In the genomic region with DNA sequence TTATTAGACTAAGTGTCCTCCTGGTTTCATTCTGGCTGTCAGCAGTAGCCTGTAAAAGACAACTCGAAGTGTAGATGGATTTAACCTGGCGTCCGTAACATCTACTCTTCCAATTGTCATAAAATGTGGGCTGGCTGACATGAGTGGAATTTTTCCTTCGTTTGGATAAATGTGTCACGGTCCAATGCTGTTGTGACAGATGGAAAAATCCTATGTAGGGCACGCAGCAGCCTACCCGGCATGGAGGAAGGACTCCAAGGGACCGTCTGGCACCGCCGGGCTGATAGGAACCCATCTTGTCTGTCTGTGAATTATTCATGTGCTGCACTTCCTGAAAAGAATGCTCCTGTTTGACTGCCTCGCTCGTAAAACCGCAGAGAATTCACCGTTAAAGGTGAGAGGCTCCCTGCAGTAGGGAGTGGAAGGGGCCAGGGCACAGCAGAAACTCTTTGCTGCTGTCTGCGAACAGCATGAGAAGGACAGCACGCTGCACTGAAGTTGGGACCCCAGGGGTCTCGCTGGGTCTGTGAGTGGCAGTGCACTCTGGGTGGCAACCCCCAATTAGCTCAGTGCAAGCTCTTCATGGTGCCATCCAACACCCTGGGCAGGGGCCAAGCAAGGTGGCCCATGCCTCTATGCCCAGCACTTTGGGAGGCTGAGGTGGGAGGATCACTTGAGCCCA, we compare ENCODE assay signal across 9 cellular contexts. TPM values are rescaled to one million over a fixed set of nuclear protein-coding genes. Genes with fewer than 3 reads are reported as not detected.
DNase-seq lines count a peak whose midpoint lies in the region; ATAC-seq, FAIRE-seq and TF ChIP-seq lines count a peak whose summit lies in the region.
"Had no signal": no experiment of that assay in that cellular context is flagged by ENCODE, and none has a peak within 500 bp of the region (broad histone marks: within the 10 kb centered on the region; RNA-seq: fewer than 3 reads in every experiment).

No MANE protein-coding gene starts in this region.

- peaks cover 13% of the 10 kb centered on the region for H3K36me3 Mint-ChIP-seq in astrocyte (ENCODE audit: low read depth, unreplicated experiment)
- peaks cover 0 to 10% (median 0%) of the 10 kb centered on the region in 3 donors for H3K36me3 Mint-ChIP-seq in naive thymus-derived CD8-positive, alpha-beta T cell

- FAIRE-seq in astrocyte (lab: Jason Lieb, UNC): no peak
- no peak for FAIRE-seq in urothelium cell line (lab: Jason Lieb, UNC)
- FAIRE-seq: islet of Langerhans had no signal

- no peak overlapping the region for H3K27ac ChIP-seq in astrocyte (ENCODE audit: low read depth, low read length)

- ATAC-seq in HG03159 (IDR thresholded peaks at IDR 0.05; ENCODE audit: unreplicated experiment): peak; percentile 28
- ATAC-seq in naive thymus-derived CD8-positive, alpha-beta T cell: peak; percentile 63 to 68

- H2AFZ ChIP-seq in astrocyte (ENCODE audit: low read depth, low read length): no peak overlapping the region

- H3K4me3 ChIP-seq in astrocyte (ENCODE audit: insufficient read depth, low read depth, low read length): no peak overlapping the region

- no peaks in the 10 kb centered on the region for H3K27me3 ChIP-seq in astrocyte (ENCODE audit: insufficient read depth, low read length)

- H3K4me3 Mint-ChIP-seq in astrocyte (ENCODE audit: unreplicated experiment): no peak overlapping the region
- peak overlapping the region; percentile 75 to 93 (median 82) for H3K4me3 Mint-ChIP-seq in naive thymus-derived CD8-positive, alpha-beta T cell

- H3K9ac ChIP-seq in astrocyte (ENCODE audit: low read length): no peak overlapping the region

- no peak for TF ChIP-seq CTCF in astrocyte (IDR thresholded peaks at IDR 0.05; ENCODE audit: insufficient read depth, low read depth, low read length)

- no peaks in the 10 kb centered on the region for H3K9me3 ChIP-seq in astrocyte (ENCODE audit: insufficient read depth, low read depth, low read length)

- no peaks in the 10 kb centered on the region for H3K27me3 Mint-ChIP-seq in astrocyte (ENCODE audit: low read depth, unreplicated experiment)
- no peaks in the 10 kb centered on the region for H3K27me3 Mint-ChIP-seq in naive thymus-derived CD8-positive, alpha-beta T cell

- H3K27ac Mint-ChIP-seq in astrocyte (ENCODE audit: unreplicated experiment): peak overlapping the region; percentile 34
- H3K27ac Mint-ChIP-seq in naive thymus-derived CD8-positive, alpha-beta T cell: peak overlapping the region; percentile 99 to 100 (median 100)

- peak overlapping the region; percentile 22 for H3K4me2 ChIP-seq in astrocyte (ENCODE audit: low read length)

- POLR2A ChIA-PET in naive thymus-derived CD8-positive, alpha-beta T cell (lab: Charles Lee): interaction anchor here (1.5 to 15.8 kb wide), 4 partner anchors 12 to 36 kb away, joined by 4 to 449 read pairs (median 14); a partner anchor contains a TSS

- H3K4me1 ChIP-seq in astrocyte (ENCODE audit: insufficient read depth, low read length): peaks cover 8% of the 10 kb centered on the region

- DNase-seq in DMS53 (lab: John Stamatoyannopoulos, UW): peak; percentile 86
- DNase-seq in T follicular helper cell (ENCODE audit: low read depth): peak; percentile 65
- no peak for DNase-seq in astrocyte (ENCODE audit: low read depth)
- DNase-seq in naive thymus-derived CD8-positive, alpha-beta T cell: peak in 9 of 10 donors; percentile 49 to 77 (median 67)
- peak; percentile 66 for DNase-seq in urothelium cell line (ENCODE audit: low spot score)
- DNase-seq in NCI-H146 (lab: John Stamatoyannopoulos, UW): no peak
- no peak for DNase-seq in AG08395 (ENCODE audit: low spot score)

- no peaks in the 10 kb centered on the region for H4K20me1 ChIP-seq in astrocyte (ENCODE audit: insufficient read depth, low read length)

- H3K9me3 Mint-ChIP-seq in astrocyte (ENCODE audit: unreplicated experiment): no peaks in the 10 kb centered on the region
- peaks cover 0 to 6% (median 0%) of the 10 kb centered on the region in 9 donors for H3K9me3 Mint-ChIP-seq in naive thymus-derived CD8-positive, alpha-beta T cell

- peaks cover 12% of the 10 kb centered on the region for H3K4me1 Mint-ChIP-seq in astrocyte (ENCODE audit: low read depth, unreplicated experiment)
- peaks cover 29 to 86% (median 72%) of the 10 kb centered on the region in 4 donors for H3K4me1 Mint-ChIP-seq in naive thymus-derived CD8-positive, alpha-beta T cell

- H3K79me2 ChIP-seq in astrocyte (ENCODE audit: insufficient read depth, low read length): peaks cover 22% of the 10 kb centered on the region

- peaks cover 2% of the 10 kb centered on the region for H3K36me3 ChIP-seq in astrocyte (ENCODE audit: insufficient read depth, low read length)

RNA-seq across cellular contexts. Expression of a gene that starts 1.6 kb away (rescaled TPM):
- 57.6 and 64.4 TPM in 2 replicates for total RNA-seq in astrocyte
- total RNA-seq in naive thymus-derived CD8-positive, alpha-beta T cell: 10 to 100 TPM; 29.1 to 33.6 TPM
- 10 to 100 TPM; 35.9 to 54.4 (median 37.2) TPM for polyA plus RNA-seq in naive thymus-derived CD8-positive, alpha-beta T cell

RNA-seq across cellular contexts. Expression of a gene that starts 32.9 kb away (rescaled TPM):
- total RNA-seq in astrocyte: 8.7 and 12.4 TPM in 2 replicates
- total RNA-seq in naive thymus-derived CD8-positive, alpha-beta T cell: 10 to 100 TPM in 1 of 2 experiments, 1 to 10 TPM in 1; 9.9 to 12.9 TPM
- 10 to 100 TPM; 14.8 to 17.3 (median 16.4) TPM for polyA plus RNA-seq in naive thymus-derived CD8-positive, alpha-beta T cell

RNA-seq across cellular contexts. Expression of a gene that starts 33.0 kb away (rescaled TPM):
- 26.2 and 28.5 TPM in 2 replicates for total RNA-seq in astrocyte
- total RNA-seq in naive thymus-derived CD8-positive, alpha-beta T cell: 10 to 100 TPM; 21.6 to 23.6 TPM
- 10 to 100 TPM in 2 of 3 donors, 1 to 10 TPM in 1; 7.2 to 14.5 (median 11.4) TPM for polyA plus RNA-seq in naive thymus-derived CD8-positive, alpha-beta T cell

RNA-seq across cellular contexts. Expression of a gene that starts 35.6 kb away (rescaled TPM):
- total RNA-seq in astrocyte: 35.1 and 37.3 TPM in 2 replicates
- 10 to 100 TPM; 47.9 TPM for total RNA-seq in naive thymus-derived CD8-positive, alpha-beta T cell
- 10 to 100 TPM; 13.4 to 27.0 (median 17.7) TPM for polyA plus RNA-seq in naive thymus-derived CD8-positive, alpha-beta T cell

RNA-seq across cellular contexts. Expression of a gene that starts 47.0 kb away (rescaled TPM):
- 36.9 and 41.4 TPM in 2 replicates for total RNA-seq in astrocyte
- total RNA-seq in naive thymus-derived CD8-positive, alpha-beta T cell: 10 to 100 TPM; 44.3 to 44.4 TPM
- 100 to 1,000 TPM in 2 of 3 donors, 10 to 100 TPM in 1; 65.6 to 112 (median 103) TPM for polyA plus RNA-seq in naive thymus-derived CD8-positive, alpha-beta T cell

Comparison
In these comparisons a context has a peak if more than half of its experiments do, and no peak if none do; other contexts are left out.
1. DNase-seq: peak in DMS53 (single experiment), T follicular helper cell (single experiment), naive thymus-derived CD8-positive, alpha-beta T cell (9 of 10) and urothelium cell line (single experiment); none in astrocyte (single experiment), NCI-H146 (single experiment) and AG08395 (single experiment).